8 cellular contexts compared by ENCODE assay signal in the genomic region with DNA sequence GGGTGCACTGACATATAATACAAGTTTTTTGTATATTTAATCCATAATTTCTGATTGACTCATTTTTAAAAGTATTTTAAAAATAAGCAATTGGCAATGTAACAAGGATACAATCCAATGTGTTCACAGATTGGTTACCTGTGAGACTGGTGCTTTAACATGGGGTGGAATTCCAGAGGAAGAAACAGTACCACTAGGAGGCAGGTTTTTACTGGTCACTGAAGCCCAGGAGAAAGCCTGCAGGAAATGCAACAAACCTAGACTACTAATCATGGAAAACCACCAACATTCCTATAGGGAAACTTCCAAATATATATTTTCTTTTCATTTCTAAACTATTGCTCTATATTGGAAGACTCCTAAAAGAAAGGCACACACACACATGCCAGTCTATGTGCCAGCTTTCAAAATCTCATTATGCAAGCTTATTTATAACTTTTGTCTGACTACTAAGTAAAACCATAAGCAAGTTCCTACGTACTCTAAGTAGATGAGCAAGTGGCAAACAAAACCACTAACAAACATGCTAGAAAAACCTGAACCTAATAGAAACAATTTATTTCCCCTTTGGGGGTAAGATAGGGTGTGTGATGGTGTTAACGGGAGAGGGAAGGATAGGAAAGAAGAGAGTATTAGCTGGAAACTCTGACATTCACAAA. TPM values are rescaled to one million over a fixed set of nuclear protein-coding genes. Genes with fewer than 3 reads are reported as not detected.
A peak's percentile ranks its signal among the peaks of the same experiment; 100 is the strongest.
DNase-seq lines count a peak whose midpoint lies in the region; ATAC-seq, FAIRE-seq and TF ChIP-seq lines count a peak whose summit lies in the region.

No MANE protein-coding gene starts in this region.

- peaks cover 70% of the 10 kb centered on the region for H3K36me3 ChIP-seq in BE2C
- peaks cover 26% of the 10 kb centered on the region for H3K36me3 ChIP-seq in H7 (replicated peaks; ENCODE audit: control insufficient read depth, insufficient read depth, low read length)
- H3K36me3 ChIP-seq in astrocyte (ENCODE audit: insufficient read depth, low read length) = peaks cover 48% of the 10 kb centered on the region
- H3K36me3 ChIP-seq in left lung = peaks cover 0 to 94% of the 10 kb centered on the region in 2 donors

- peaks cover 15% of the 10 kb centered on the region for H3K4me1 Mint-ChIP-seq in astrocyte (ENCODE audit: low read depth, unreplicated experiment)

- no peak overlapping the region for H3K4me3 Mint-ChIP-seq in astrocyte (ENCODE audit: unreplicated experiment)

- no peak overlapping the region for H3K4me3 ChIP-seq in BE2C (ENCODE audit: low read depth, low read length)
- no peak overlapping the region for H3K4me3 ChIP-seq in H7 (ENCODE audit: insufficient read depth, low read depth, low read length)
- no peak overlapping the region for H3K4me3 ChIP-seq in astrocyte (ENCODE audit: insufficient read depth, low read depth, low read length)
- H3K4me3 ChIP-seq in left lung = no peak overlapping the region

- no peaks in the 10 kb centered on the region for H3K27me3 Mint-ChIP-seq in astrocyte (ENCODE audit: low read depth, unreplicated experiment)

- no peak for DNase-seq in BE2C
- peak; percentile 57 for DNase-seq in H7
- DNase-seq in astrocyte (ENCODE audit: low read depth) = peak; percentile 25
- DNase-seq in left lung = no peak
- no peak for DNase-seq in OCI-M1 (lab: John Stamatoyannopoulos, UW)

- H3K9ac ChIP-seq in astrocyte (ENCODE audit: low read length) = no peak overlapping the region

- H4K20me1 ChIP-seq in astrocyte (ENCODE audit: insufficient read depth, low read length) = peaks cover 41% of the 10 kb centered on the region

- no peak overlapping the region for H3K4me2 ChIP-seq in astrocyte (ENCODE audit: low read length)

- peak; percentile 76 for TF ChIP-seq CTCF in BE2C (IDR thresholded peaks at IDR 0.05; ENCODE audit: low read depth, low read length)
- TF ChIP-seq CTCF in astrocyte (IDR thresholded peaks at IDR 0.05; ENCODE audit: insufficient read depth, low read depth, low read length) = peak; percentile 39
- TF ChIP-seq CTCF in left lung (IDR thresholded peaks at IDR 0.05) = peak; percentile 23 to 25

- no peak for FAIRE-seq in astrocyte (lab: Jason Lieb, UNC)

- H3K27me3 ChIP-seq in BE2C (no peaks in the 10 kb centered on the region), H7 (ENCODE audit: control insufficient read depth, insufficient read depth, low read length) (no peaks in the 10 kb centered on the region), astrocyte (ENCODE audit: insufficient read depth, low read length) (no peaks in the 10 kb centered on the region), left lung (no peaks in the 10 kb centered on the region)

- no peaks in the 10 kb centered on the region for H3K4me1 ChIP-seq in BE2C
- H3K4me1 ChIP-seq in astrocyte (ENCODE audit: insufficient read depth, low read length) = peaks cover 2% of the 10 kb centered on the region
- peaks cover 0 to 19% of the 10 kb centered on the region in 2 donors for H3K4me1 ChIP-seq in left lung

- H3K9me3 ChIP-seq in BE2C = no peaks in the 10 kb centered on the region
- H3K9me3 ChIP-seq in astrocyte (ENCODE audit: insufficient read depth, low read depth, low read length) = no peaks in the 10 kb centered on the region
- H3K9me3 ChIP-seq in left lung = no peaks in the 10 kb centered on the region

- H3K27ac ChIP-seq in astrocyte (ENCODE audit: low read depth, low read length) = no peak overlapping the region
- no peak overlapping the region for H3K27ac ChIP-seq in left lung

- peak; percentile 85 for ATAC-seq in left lung
- no peak for ATAC-seq in GM21717 (IDR thresholded peaks at IDR 0.05; ENCODE audit: unreplicated experiment)
- no peak for ATAC-seq in GM21515 (IDR thresholded peaks at IDR 0.05; ENCODE audit: unreplicated experiment)
- no peak for ATAC-seq in HG03045 (IDR thresholded peaks at IDR 0.05; ENCODE audit: unreplicated experiment)

- H3K79me2 ChIP-seq in astrocyte (ENCODE audit: insufficient read depth, low read length) = peaks cover 73% of the 10 kb centered on the region

- intact Hi-C loops in left lung (cut with DNase I) = no loop called here

- peaks cover 15% of the 10 kb centered on the region for H3K36me3 Mint-ChIP-seq in astrocyte (ENCODE audit: low read depth, unreplicated experiment)

- no peak overlapping the region for H3K27ac Mint-ChIP-seq in astrocyte (ENCODE audit: unreplicated experiment)

- H3K9me3 Mint-ChIP-seq in astrocyte (ENCODE audit: unreplicated experiment) = no peaks in the 10 kb centered on the region

- H2AFZ ChIP-seq in astrocyte (ENCODE audit: low read depth, low read length) = no peak overlapping the region

RNA-seq across cellular contexts. Expression of a gene that starts 19.2 kb away (rescaled TPM):
- 56.6 TPM for polyA plus RNA-seq in BE2C (2012; ENCODE audit: insufficient read depth, insufficient read length, low read depth)
- total RNA-seq in H7 (2014; rRNA removed; shearing (Covaris generic)) = 175 and 189 TPM in 2 replicates
- total RNA-seq in astrocyte (281 and 285 TPM in 2 replicates), left lung (100 to 1,000 TPM; 105 to 119 TPM)

RNA-seq across cellular contexts. Expression of a gene that starts 23.6 kb away (rescaled TPM):
- not detected for polyA plus RNA-seq in BE2C (2012; ENCODE audit: insufficient read depth, insufficient read length, low read depth)
- 0.18 and 0.28 TPM in 2 replicates for total RNA-seq in H7 (2014; rRNA removed; shearing (Covaris generic))
- total RNA-seq in astrocyte (3.7 and 4.7 TPM in 2 replicates), left lung (10 to 100 TPM; 12.5 to 22.6 TPM)

Comparison
In these comparisons a context has a peak if more than half of its experiments do, and no peak if none do; other contexts are left out.
1. DNase-seq: peak in H7 (single experiment) and astrocyte (single experiment); none in BE2C (single experiment), left lung (0 of 2) and OCI-M1 (single experiment).
2. CTCF ChIP-seq: peak in every context shown above with its lines; median percentile 76 in BE2C; 39 in astrocyte; 24 in left lung.